31 cellular contexts compared by ENCODE assay signal in genomic region chr7:136046548-136046947, GRCh38.
"Had no signal": no experiment of that assay in that cellular context is flagged by ENCODE, and none has a peak within 500 bp of the region (broad histone marks: within the 10 kb centered on the region; RNA-seq: fewer than 3 reads in every experiment).

No MANE protein-coding gene starts in this region.

- H3K4me1 ChIP-seq: adrenal gland, body of pancreas, esophagus muscularis mucosa, foreskin keratinocyte, gastrocnemius medialis had no signal

- H3K4me3 ChIP-seq: adrenal gland, body of pancreas, esophagus muscularis mucosa, gastrocnemius medialis, heart left ventricle had no signal

- DNase-seq: activated B cell treated with CpG ODN at 0.5 μM for 24 hours; activated CD4-positive, alpha-beta T cell treated with anti-CD3 and anti-CD28 coated beads for 48 hours; activated CD4-positive, alpha-beta T cell treated with anti-CD3 and anti-CD28 coated beads, Interleukin-2, amount 50 U/mL, for 1 hour; activated CD4-positive, alpha-beta T cell treated with anti-CD3 and anti-CD28 coated beads, Interleukin-2, amount 50 U/mL, for 48 hours; activated CD8-positive, alpha-beta memory T cell treated with anti-CD3 and anti-CD28 coated beads for 24 hours; activated CD8-positive, alpha-beta T cell treated with anti-CD3 and anti-CD28 coated beads for 36 hours; activated effector memory CD4-positive, alpha-beta T cell treated with Interleukin-2 at 50 U/mL for 16 hours; activated gamma-delta T cell treated with Interleukin-2 at 50 U/mL for 16 hours; activated naive CD4-positive, alpha-beta T cell treated with anti-CD3 and anti-CD28 coated beads, Interleukin-2, amount 50 U/mL, for 16 hours; activated naive CD4-positive, alpha-beta T cell treated with Interleukin-2 at 50 U/mL for 16 hours; activated T-cell treated with anti-CD3 and anti-CD28 coated beads, Interleukin-2, amount 50 U/mL, for 4 hours; amygdala; aorta; body of pancreas; caudate nucleus; cortex of kidney; dermis blood vessel endothelial cell; effector CD4-positive, alpha-beta T cell; effector memory CD8-positive, alpha-beta T cell; erythroblast; foreskin keratinocyte; gastrocnemius medialis; glutamatergic neuron; heart left ventricle; T-helper 2 cell had no signal

- FAIRE-seq: colon had no signal

- H3K27ac ChIP-seq: body of pancreas, foreskin keratinocyte, gastrocnemius medialis, VCaP had no signal

- H3K27me3 ChIP-seq: adrenal gland, body of pancreas, esophagus muscularis mucosa, foreskin keratinocyte, gastrocnemius medialis, heart left ventricle had no signal

- ATAC-seq: activated CD4-positive, CD25-positive, alpha-beta regulatory T cell treated with anti-CD3 and anti-CD28 coated beads, Interleukin-2, amount 50 U/mL, for 24 hours; activated CD8-positive, alpha-beta T cell treated with anti-CD3 and anti-CD28 coated beads for 36 hours; activated T-cell treated with anti-CD3 and anti-CD28 coated beads, Interleukin-2, amount 50 U/mL, for 4 hours; activated T-helper 17 cell treated with anti-CD3 and anti-CD28 coated beads, Interleukin-2, amount 50 U/mL, for 72 hours; body of pancreas; effector memory CD8-positive, alpha-beta T cell; foreskin keratinocyte; gastrocnemius medialis had no signal

- H3K9me3 ChIP-seq: adrenal gland, body of pancreas, gastrocnemius medialis had no signal

- H3K36me3 ChIP-seq: adrenal gland, esophagus muscularis mucosa, gastrocnemius medialis, heart left ventricle had no signal
